ENCODE assay signal across 26 cellular contexts in the genomic region with DNA sequence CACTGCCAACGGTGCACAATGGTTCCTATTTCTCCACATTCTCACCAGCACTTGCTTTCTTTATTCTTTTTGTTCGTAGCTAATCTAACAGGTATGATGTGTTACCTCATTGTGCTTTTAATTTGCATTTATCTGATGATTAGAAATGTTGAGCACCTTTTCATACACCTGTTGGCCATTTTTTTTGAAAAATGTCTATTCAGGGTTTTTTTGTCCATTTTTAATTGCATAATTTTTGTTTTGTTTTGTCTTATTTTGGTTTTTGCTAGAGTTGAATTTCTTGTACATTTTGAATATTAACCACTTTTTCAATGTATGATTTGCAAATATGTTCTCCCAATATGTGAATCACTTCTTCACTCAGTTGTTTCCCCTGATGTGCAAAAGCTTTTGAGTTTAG.
"Had no signal": no experiment of that assay in that cellular context is flagged by ENCODE, and none has a peak within 500 bp of the region (broad histone marks: within the 10 kb centered on the region; RNA-seq: fewer than 3 reads in every experiment).

No MANE protein-coding gene starts in this region.

- DNase-seq: stimulated activated CD4-positive, alpha-beta T cell treated with anti-CD3 and anti-CD28 coated beads, Interleukin-2, amount 100 ng/mL, for 48 hours; stimulated activated CD4-positive, alpha-beta T cell treated with anti-CD3 and anti-CD28 coated beads, Interleukin-4, amount 100 ng/mL, for 1 hour; stimulated activated CD4-positive, alpha-beta T cell treated with anti-CD3 and anti-CD28 coated beads, Interleukin-4, amount 100 ng/mL, for 24 hours; stimulated activated CD4-positive, alpha-beta T cell treated with anti-CD3 and anti-CD28 coated beads, Interleukin-4, amount 100 ng/mL, for 4 hours; stimulated activated CD8-positive, alpha-beta memory T cell treated with anti-CD3 and anti-CD28 coated beads, Interleukin-4, amount 100 ng/mL, for 48 hours; stimulated activated naive B cell treated with anti-CD40 and anti-IgM and Interleukin-4, amounts not matched to agents 10 μg/mL and 1 μg/mL and 100 μg/mL, for 72 hours; stimulated activated naive CD4-positive, alpha-beta T cell; stimulated activated naive CD4-positive, alpha-beta T cell treated with Interleukin-2 at 50 U/mL for 16 hours; stimulated activated naive CD8-positive, alpha-beta T cell treated with anti-CD3 and anti-CD28 coated beads, Interleukin-15, amount 100 ng/mL, for 72 hours; stimulated activated naive CD8-positive, alpha-beta T cell treated with anti-CD3 and anti-CD28 coated beads, Interleukin-15, Interleukin-2, amounts not matched to agents 100 U/mL and 50 U/mL, for 24 hours; stomach; substantia nigra; testis; thyroid gland; tibial artery; transverse colon; trophoblast cell; upper lobe of left lung; upper lobe of right lung; uterus had no signal

- ATAC-seq: stimulated activated effector memory CD8-positive, alpha-beta T cell treated with anti-CD3 and anti-CD28 coated beads, Interleukin-12 subunit alpha, Interleukin-12 subunit beta, amount 100 ng/mL, for 72 hours; stimulated activated memory B cell treated with anti-CD40 and anti-IgM and Interleukin-4, amounts not matched to agents 10 μg/mL and 1 μg/mL and 100 μg/mL, for 72 hours; stimulated activated naive B cell treated with anti-CD40 and anti-IgM and Interleukin-4, amounts not matched to agents 10 μg/mL and 1 μg/mL and 100 μg/mL, for 72 hours; stimulated activated naive CD8-positive, alpha-beta T cell treated with anti-CD3 and anti-CD28 coated beads, Interleukin-15, amount 100 ng/mL, for 72 hours; stimulated activated naive CD8-positive, alpha-beta T cell treated with anti-CD3 and anti-CD28 coated beads, Interleukin-15, Interleukin-2, amounts not matched to agents 100 U/mL and 50 U/mL, for 24 hours; upper lobe of right lung had no signal

- H3K9me3 ChIP-seq: stomach, suprapubic skin, testis, thoracic aorta, thyroid gland, tibial artery, transverse colon, upper lobe of left lung, upper lobe of right lung, uterus, vagina had no signal

- H3K27me3 ChIP-seq: stomach, suprapubic skin, testis, thyroid gland, tibial artery, transverse colon, upper lobe of left lung, upper lobe of right lung, uterus, vagina had no signal

- H3K4me1 ChIP-seq: stomach, suprapubic skin, testis, thyroid gland, transverse colon, upper lobe of left lung, upper lobe of right lung, uterus, vagina had no signal

- H3K36me3 ChIP-seq: stomach, suprapubic skin, thoracic aorta, thyroid gland, tibial artery, transverse colon, upper lobe of left lung, upper lobe of right lung, uterus, vagina had no signal

- FAIRE-seq: urothelium cell line had no signal

- H3K4me3 ChIP-seq: stomach, suprapubic skin, testis, thoracic aorta, thyroid gland, tibial artery, transverse colon, upper lobe of left lung, upper lobe of right lung, uterus, vagina had no signal

- H3K27ac ChIP-seq: stomach, suprapubic skin, testis, thoracic aorta, thyroid gland, tibial artery, transverse colon, upper lobe of left lung, upper lobe of right lung, uterus, vagina had no signal
